In the genomic region with DNA sequence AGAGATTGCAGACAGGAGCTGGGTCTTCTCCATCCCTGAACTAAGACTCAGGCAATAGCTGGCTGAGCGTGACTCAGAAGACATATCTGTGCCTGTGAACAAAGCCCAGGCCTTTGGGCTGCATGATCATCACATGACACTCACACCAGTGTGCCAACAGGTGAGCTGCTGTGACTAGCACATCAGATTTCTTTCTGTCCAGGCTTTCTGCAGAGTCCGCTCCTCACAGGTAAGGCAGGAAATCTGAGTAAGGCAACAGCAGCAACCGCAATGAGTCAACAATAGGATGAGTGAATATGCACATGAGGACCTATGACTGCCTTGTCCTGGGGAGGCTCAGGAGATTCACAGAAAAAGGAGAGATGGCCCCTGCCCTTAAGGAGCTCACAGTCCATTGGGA, we compare ENCODE assay signal across 15 cellular contexts.
"Had no signal": no experiment of that assay in that cellular context is flagged by ENCODE, and none has a peak within 500 bp of the region (broad histone marks: within the 10 kb centered on the region; RNA-seq: fewer than 3 reads in every experiment).

No MANE protein-coding gene starts in this region.

- H3K36me3 ChIP-seq: pancreas, stomach, uterus had no signal

- H3K27me3 ChIP-seq: body of pancreas, hepatocyte, pancreas, stomach, uterus had no signal

- H3K4me2 ChIP-seq: hepatocyte had no signal

- H2AFZ ChIP-seq: hepatocyte had no signal

- DNase-seq: activated naive CD4-positive, alpha-beta T cell treated with anti-CD3 and anti-CD28 coated beads, Interleukin-2, amount 50 U/mL, for 16 hours; activated T-cell treated with anti-CD3 and anti-CD28 coated beads, Interleukin-2, amount 50 U/mL, for 1 hour; amniotic stem cell; body of pancreas; cerebellar nuclear complex; dermis blood vessel endothelial cell; endodermal cell; pancreas; stimulated activated CD4-positive, alpha-beta T cell treated with anti-CD3 and anti-CD28 coated beads, Interleukin-15, amount 100 ng/mL, for 24 hours; stimulated activated CD4-positive, alpha-beta T cell treated with anti-CD3 and anti-CD28 coated beads, Interleukin-4, amount 100 ng/mL, for 24 hours; stomach; T-helper 2 cell; uterus had no signal

- H3K27ac ChIP-seq: body of pancreas, hepatocyte, pancreas, stomach, uterus had no signal

- H3K9me3 ChIP-seq: body of pancreas, pancreas, stomach, uterus had no signal

- ATAC-seq: body of pancreas, pancreas had no signal

- FAIRE-seq: pancreas, TTC549 had no signal

- H3K79me2 ChIP-seq: hepatocyte had no signal

- H3K4me3 ChIP-seq: body of pancreas, hepatocyte, pancreas, stomach, uterus had no signal

- H3K4me1 ChIP-seq: body of pancreas, pancreas, uterus had no signal
